ENCODE assay signal across 1 cellular context in the genomic region with DNA sequence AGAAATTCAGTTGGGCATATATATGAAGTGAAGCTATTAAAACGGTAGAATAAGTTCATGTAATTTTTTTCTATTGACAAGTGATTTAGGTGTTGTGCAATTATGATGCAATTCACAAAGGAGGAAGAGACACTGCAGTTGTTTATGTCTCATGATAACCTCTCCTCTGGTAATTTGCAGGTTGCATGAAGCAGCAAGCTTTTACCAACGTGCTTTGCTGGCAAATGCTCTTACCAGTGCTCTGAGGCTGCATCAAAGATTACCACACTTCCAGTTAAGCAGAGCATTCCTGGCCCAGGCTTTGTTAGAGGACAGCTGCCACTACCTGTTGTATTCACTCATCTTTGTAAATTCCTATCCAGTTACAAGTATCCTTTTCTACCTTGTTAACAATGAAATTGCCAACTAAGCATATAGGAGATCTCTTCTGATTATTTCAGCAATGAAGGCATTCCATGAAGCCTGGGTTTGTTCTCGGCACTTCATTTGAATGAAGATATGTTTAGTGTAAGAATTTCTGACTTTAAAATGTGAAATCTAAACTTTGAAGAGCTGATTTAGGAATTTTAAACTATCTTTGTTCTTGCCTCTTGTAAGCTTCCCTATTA.
TF ChIP-seq lines count a peak whose summit lies in the region.

No MANE protein-coding gene starts in this region.

TF ChIP-seq in K562, 482 proteins besides CTCF, POLR2A, EP300 and RAD21 (continued from another document):
- TF ChIP-seq C11orf30 (IDR thresholded peaks at IDR 0.05; ENCODE audit: low read depth) (peak; percentile 74), SREBF2 (CRISPR knock-in tag; IDR thresholded peaks at IDR 0.05) (no peak), ZNF316 (IDR thresholded peaks at IDR 0.05) (peak; percentile 79), CBX5 (IDR thresholded peaks at IDR 0.05; ENCODE audit: borderline replicate concordance, low read depth) (no peak), SMAD4 (CRISPR knock-in tag; conservative IDR thresholded peaks at IDR 0.05) (0 out of 2 replicates have a peak, but pooled peaks have one; percentile 40), ZNF239 (CRISPR knock-in tag; IDR thresholded peaks at IDR 0.05) (no peak), MEIS2 (IDR thresholded peaks at IDR 0.05; ENCODE audit: partially characterized antibody) (peak; percentile 54), CEBPG (CRISPR knock-in tag; IDR thresholded peaks at IDR 0.05) (peak; percentile 83), CEBPG (tag; conservative IDR thresholded peaks at IDR 0.05 in 1 of 2, IDR thresholded peaks at IDR 0.05 in 1 of 2) (peak; percentile 97 to 98), HCFC1 (IDR thresholded peaks at IDR 0.05; ENCODE audit: low read depth, low read length) (no peak), ZNF586 (CRISPR knock-in tag; conservative IDR thresholded peaks at IDR 0.05) (no peak), MAFK (IDR thresholded peaks at IDR 0.05; ENCODE audit: low read length) (peak; percentile 53; the same call in 1 of the 2 replicates), ATF7 (IDR thresholded peaks at IDR 0.05) (peak; percentile 42; the same call in 1 of the 2 replicates), TRIM24 (IDR thresholded peaks at IDR 0.05) (peak; percentile 58 to 66; a peak in 2 of 4 replicates), DNMT1 (IDR thresholded peaks at IDR 0.05) (no peak)
- TF ChIP-seq, protein P1, sequence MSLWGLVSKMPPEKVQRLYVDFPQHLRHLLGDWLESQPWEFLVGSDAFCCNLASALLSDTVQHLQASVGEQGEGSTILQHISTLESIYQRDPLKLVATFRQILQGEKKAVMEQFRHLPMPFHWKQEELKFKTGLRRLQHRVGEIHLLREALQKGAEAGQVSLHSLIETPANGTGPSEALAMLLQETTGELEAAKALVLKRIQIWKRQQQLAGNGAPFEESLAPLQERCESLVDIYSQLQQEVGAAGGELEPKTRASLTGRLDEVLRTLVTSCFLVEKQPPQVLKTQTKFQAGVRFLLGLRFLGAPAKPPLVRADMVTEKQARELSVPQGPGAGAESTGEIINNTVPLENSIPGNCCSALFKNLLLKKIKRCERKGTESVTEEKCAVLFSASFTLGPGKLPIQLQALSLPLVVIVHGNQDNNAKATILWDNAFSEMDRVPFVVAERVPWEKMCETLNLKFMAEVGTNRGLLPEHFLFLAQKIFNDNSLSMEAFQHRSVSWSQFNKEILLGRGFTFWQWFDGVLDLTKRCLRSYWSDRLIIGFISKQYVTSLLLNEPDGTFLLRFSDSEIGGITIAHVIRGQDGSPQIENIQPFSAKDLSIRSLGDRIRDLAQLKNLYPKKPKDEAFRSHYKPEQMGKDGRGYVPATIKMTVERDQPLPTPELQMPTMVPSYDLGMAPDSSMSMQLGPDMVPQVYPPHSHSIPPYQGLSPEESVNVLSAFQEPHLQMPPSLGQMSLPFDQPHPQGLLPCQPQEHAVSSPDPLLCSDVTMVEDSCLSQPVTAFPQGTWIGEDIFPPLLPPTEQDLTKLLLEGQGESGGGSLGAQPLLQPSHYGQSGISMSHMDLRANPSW (CRISPR knock-in tag; IDR thresholded peaks at IDR 0.05), result no peak
- TF ChIP-seq, protein P2, sequence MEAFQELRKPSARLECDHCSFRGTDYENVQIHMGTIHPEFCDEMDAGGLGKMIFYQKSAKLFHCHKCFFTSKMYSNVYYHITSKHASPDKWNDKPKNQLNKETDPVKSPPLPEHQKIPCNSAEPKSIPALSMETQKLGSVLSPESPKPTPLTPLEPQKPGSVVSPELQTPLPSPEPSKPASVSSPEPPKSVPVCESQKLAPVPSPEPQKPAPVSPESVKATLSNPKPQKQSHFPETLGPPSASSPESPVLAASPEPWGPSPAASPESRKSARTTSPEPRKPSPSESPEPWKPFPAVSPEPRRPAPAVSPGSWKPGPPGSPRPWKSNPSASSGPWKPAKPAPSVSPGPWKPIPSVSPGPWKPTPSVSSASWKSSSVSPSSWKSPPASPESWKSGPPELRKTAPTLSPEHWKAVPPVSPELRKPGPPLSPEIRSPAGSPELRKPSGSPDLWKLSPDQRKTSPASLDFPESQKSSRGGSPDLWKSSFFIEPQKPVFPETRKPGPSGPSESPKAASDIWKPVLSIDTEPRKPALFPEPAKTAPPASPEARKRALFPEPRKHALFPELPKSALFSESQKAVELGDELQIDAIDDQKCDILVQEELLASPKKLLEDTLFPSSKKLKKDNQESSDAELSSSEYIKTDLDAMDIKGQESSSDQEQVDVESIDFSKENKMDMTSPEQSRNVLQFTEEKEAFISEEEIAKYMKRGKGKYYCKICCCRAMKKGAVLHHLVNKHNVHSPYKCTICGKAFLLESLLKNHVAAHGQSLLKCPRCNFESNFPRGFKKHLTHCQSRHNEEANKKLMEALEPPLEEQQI (IDR thresholded peaks at IDR 0.05), result no peak
- TF ChIP-seq, protein P3, sequence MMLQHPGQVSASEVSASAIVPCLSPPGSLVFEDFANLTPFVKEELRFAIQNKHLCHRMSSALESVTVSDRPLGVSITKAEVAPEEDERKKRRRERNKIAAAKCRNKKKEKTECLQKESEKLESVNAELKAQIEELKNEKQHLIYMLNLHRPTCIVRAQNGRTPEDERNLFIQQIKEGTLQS (IDR thresholded peaks at IDR 0.05), result peak; percentile 87
- TF ChIP-seq, protein P3 (CRISPR knock-in tag; conservative IDR thresholded peaks at IDR 0.05), result no peak
- TF ChIP-seq, protein P4, sequence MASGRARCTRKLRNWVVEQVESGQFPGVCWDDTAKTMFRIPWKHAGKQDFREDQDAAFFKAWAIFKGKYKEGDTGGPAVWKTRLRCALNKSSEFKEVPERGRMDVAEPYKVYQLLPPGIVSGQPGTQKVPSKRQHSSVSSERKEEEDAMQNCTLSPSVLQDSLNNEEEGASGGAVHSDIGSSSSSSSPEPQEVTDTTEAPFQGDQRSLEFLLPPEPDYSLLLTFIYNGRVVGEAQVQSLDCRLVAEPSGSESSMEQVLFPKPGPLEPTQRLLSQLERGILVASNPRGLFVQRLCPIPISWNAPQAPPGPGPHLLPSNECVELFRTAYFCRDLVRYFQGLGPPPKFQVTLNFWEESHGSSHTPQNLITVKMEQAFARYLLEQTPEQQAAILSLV (tag; IDR thresholded peaks at IDR 0.05), result peak; percentile 78; the same call in 1 of the 2 replicates
